Comparison of ENCODE assay signal across 2 cellular contexts in genomic region chr13:28545583-28546333, GRCh38.
A peak's percentile ranks its signal among the peaks of the same experiment; 100 is the strongest.
TF ChIP-seq lines count a peak whose summit lies in the region.

No MANE protein-coding gene starts in this region.

TF ChIP-seq in HEK293, 187 proteins besides CTCF, POLR2A, EP300 and RAD21:
- no peak for TF ChIP-seq REPIN1 (tag by site-specific recombination; IDR thresholded peaks at IDR 0.05; ENCODE audit: low read depth)
- peak; percentile 68 for TF ChIP-seq ZNF623 (tag by site-specific recombination; IDR thresholded peaks at IDR 0.05)

TF ChIP-seq in WTC11, 78 proteins besides CTCF, POLR2A, EP300 and RAD21:
- TF ChIP-seq ZNF396 (CRISPR knock-in tag; IDR thresholded peaks at IDR 0.05; ENCODE audit: borderline replicate concordance): 0 out of 2 replicates have a peak, but pooled peaks have one; percentile 9
- TF ChIP-seq ERG (CRISPR knock-in tag; IDR thresholded peaks at IDR 0.05): no peak
